8 cellular contexts compared by ENCODE assay signal in the genomic region with DNA sequence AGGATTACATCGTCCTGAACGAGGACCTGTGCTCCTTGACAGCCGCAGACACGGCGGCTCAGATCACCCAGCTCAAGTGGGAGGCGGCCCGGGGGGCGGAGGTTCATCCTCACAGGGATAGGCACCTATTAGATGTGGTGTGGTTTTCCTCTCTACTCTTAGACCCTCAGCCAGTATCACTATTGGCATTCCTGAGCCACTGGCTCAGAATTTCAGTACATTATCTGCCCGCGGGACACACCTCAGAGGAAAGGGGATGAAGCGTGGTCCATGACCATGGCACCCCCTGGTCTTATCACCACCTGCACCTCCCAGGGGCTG. TPM values are rescaled to one million over a fixed set of nuclear protein-coding genes. Genes with fewer than 3 reads are reported as not detected.
DNase-seq lines count a peak whose midpoint lies in the region; ATAC-seq and TF ChIP-seq lines count a peak whose summit lies in the region.

No MANE protein-coding gene starts in this region.

- peaks cover 13 to 47% of the 10 kb centered on the region in 2 donors for H3K27me3 Mint-ChIP-seq in CD8-positive, alpha-beta memory T cell

- in situ Hi-C loops in Panc1 (cut with HindIII; ENCODE audit: low pct_unique_long_range_greater_than_20kb, low sequenced_read_pairs) = no loop called here

- peaks cover 0 to 8% (median 5%) of the 10 kb centered on the region in 5 donors for H3K9me3 Mint-ChIP-seq in CD8-positive, alpha-beta memory T cell

- TF ChIP-seq CTCF in Panc1 (IDR thresholded peaks at IDR 0.05) (no peak), fibroblast of pulmonary artery (IDR thresholded peaks at IDR 0.05; ENCODE audit: low read length, missing control alignments) (no peak), psoas muscle (IDR thresholded peaks at IDR 0.05) (no peak)

- no TSS peak for BruUV-seq in Panc1 (replicated peaks; lab: Mats Ljungman, UMichigan)

- DNase-seq in CD8-positive, alpha-beta memory T cell = no peak
- DNase-seq in Panc1 (ENCODE audit: low read depth, low spot score) (no peak), fibroblast of pulmonary artery (ENCODE audit: low read depth) (no peak), psoas muscle (no peak), NCI-H146 treated with DMSO at 0.1 percent for 48 hours (lab: John Stamatoyannopoulos, UW; ENCODE audit: unreplicated experiment) (no peak), NCI-H510A (lab: John Stamatoyannopoulos, UW) (no peak), RKO (ENCODE audit: low spot score) (no peak)

- POLR2A ChIA-PET in CD8-positive, alpha-beta memory T cell (lab: Charles Lee) = no interaction called here
- POLR2A ChIA-PET in Panc1 (lab: Charles Lee) = no interaction called here

- H3K4me1 ChIP-seq in CD8-positive, alpha-beta memory T cell (ENCODE audit: insufficient read depth, low read length) = peaks cover 13% of the 10 kb centered on the region
- H3K4me1 ChIP-seq in Panc1 (ENCODE audit: control insufficient read depth, insufficient read depth, low read length) (0 out of 2 replicates have a peak, but pooled peaks cover 4% of the 10 kb centered on the region), psoas muscle (peaks cover 2% of the 10 kb centered on the region)

- CTCF ChIA-PET in CD8-positive, alpha-beta memory T cell (lab: Charles Lee) = interaction anchor here (1.0 kb wide), 1 partner anchor 55 kb away, joined by 3 read pairs; no protein-coding TSS in a partner anchor
- CTCF ChIA-PET in Panc1 (lab: Charles Lee) = no interaction called here

- H3K36me3 ChIP-seq in CD8-positive, alpha-beta memory T cell (ENCODE audit: insufficient read depth, low read length) = no peaks in the 10 kb centered on the region
- H3K36me3 ChIP-seq in Panc1 (ENCODE audit: control insufficient read depth, insufficient read depth, low read length) (no peaks in the 10 kb centered on the region), psoas muscle (ENCODE audit: insufficient read depth in 1 of 2, low read depth in 1 of 2) (no peaks in the 10 kb centered on the region)

- H3K4me3 ChIP-seq in CD8-positive, alpha-beta memory T cell (ENCODE audit: low read length) = peak overlapping the region; percentile 72
- peak overlapping the region; percentile 46 to 59 for H3K4me3 ChIP-seq in Panc1 (ENCODE audit: low read depth in 2 of 2, low read length in 2 of 2)
- H3K4me3 ChIP-seq in fibroblast of pulmonary artery (replicated peaks; ENCODE audit: low read depth, low read length) = peak overlapping the region; percentile 50
- peak overlapping the region; percentile 70 for H3K4me3 ChIP-seq in psoas muscle

- WGBS in psoas muscle, 3 donors = 23 to 30% (median 27%) methylated on average over 11 of the region's 11 CpGs

- no peak for ATAC-seq in Panc1
- no peak for ATAC-seq in psoas muscle
- ATAC-seq in HG03342 (IDR thresholded peaks at IDR 0.05; ENCODE audit: unreplicated experiment) = no peak

- peaks cover 14 to 23% (median 21%) of the 10 kb centered on the region in 3 donors for H3K4me1 Mint-ChIP-seq in CD8-positive, alpha-beta memory T cell

- no peaks in the 10 kb centered on the region for H3K27me3 ChIP-seq in CD8-positive, alpha-beta memory T cell (ENCODE audit: insufficient read depth, low read length, poor library complexity, severe bottlenecking)
- H3K27me3 ChIP-seq in Panc1 (ENCODE audit: control insufficient read depth, insufficient read depth, low read length) (peaks cover 17% of the 10 kb centered on the region), psoas muscle (ENCODE audit: insufficient read depth in 3 of 3, low read length in 2 of 3) (peaks cover 0 to 51% (median 9%) of the 10 kb centered on the region in 3 donors)

- intact Hi-C loops in Panc1 (cut with micrococcal nuclease; ENCODE audit: unreplicated experiment) (no loop called here), psoas muscle (cut with DNase I) (no loop called here)

- H3K9me3 ChIP-seq in CD8-positive, alpha-beta memory T cell (ENCODE audit: low read length) = no peaks in the 10 kb centered on the region
- H3K9me3 ChIP-seq in Panc1 (ENCODE audit: control insufficient read depth, insufficient read depth, low read depth, low read length) = no peaks in the 10 kb centered on the region
- H3K9me3 ChIP-seq in psoas muscle = no peaks in the 10 kb centered on the region

- H3K27ac ChIP-seq in CD8-positive, alpha-beta memory T cell (ENCODE audit: low read depth, low read length) = no peak overlapping the region
- H3K27ac ChIP-seq in Panc1 (ENCODE audit: low read length) (no peak overlapping the region), psoas muscle (no peak overlapping the region)

- H3K27ac Mint-ChIP-seq in CD8-positive, alpha-beta memory T cell = peak overlapping the region; percentile 1 to 95 (median 71)

- H3K4me3 Mint-ChIP-seq in CD8-positive, alpha-beta memory T cell = peak overlapping the region; percentile 84 to 96 (median 90)

- peaks cover under 1 to 5% (median 3%) of the 10 kb centered on the region in 3 donors for H3K36me3 Mint-ChIP-seq in CD8-positive, alpha-beta memory T cell

RNA-seq across cellular contexts. Expression of a gene that starts 34.6 kb away (rescaled TPM):
- under 1 TPM; 0.59 to 0.69 TPM for total RNA-seq in CD8-positive, alpha-beta memory T cell
- polyA plus RNA-seq in CD8-positive, alpha-beta memory T cell = 3.2 TPM
- total RNA-seq in Panc1 (2021; ENCODE audit: unreplicated experiment) (0.62 TPM), psoas muscle (under 1 TPM in 2 of 4 donors, not detected in 2; 0.15 to 0.42 TPM)
- 13.3 TPM for polyA plus RNA-seq in Panc1 (2012; ENCODE audit: insufficient read length)
- not detected for polyA plus RNA-seq in psoas muscle
